Comparison of ENCODE assay signal across 21 cellular contexts in the genomic region with DNA sequence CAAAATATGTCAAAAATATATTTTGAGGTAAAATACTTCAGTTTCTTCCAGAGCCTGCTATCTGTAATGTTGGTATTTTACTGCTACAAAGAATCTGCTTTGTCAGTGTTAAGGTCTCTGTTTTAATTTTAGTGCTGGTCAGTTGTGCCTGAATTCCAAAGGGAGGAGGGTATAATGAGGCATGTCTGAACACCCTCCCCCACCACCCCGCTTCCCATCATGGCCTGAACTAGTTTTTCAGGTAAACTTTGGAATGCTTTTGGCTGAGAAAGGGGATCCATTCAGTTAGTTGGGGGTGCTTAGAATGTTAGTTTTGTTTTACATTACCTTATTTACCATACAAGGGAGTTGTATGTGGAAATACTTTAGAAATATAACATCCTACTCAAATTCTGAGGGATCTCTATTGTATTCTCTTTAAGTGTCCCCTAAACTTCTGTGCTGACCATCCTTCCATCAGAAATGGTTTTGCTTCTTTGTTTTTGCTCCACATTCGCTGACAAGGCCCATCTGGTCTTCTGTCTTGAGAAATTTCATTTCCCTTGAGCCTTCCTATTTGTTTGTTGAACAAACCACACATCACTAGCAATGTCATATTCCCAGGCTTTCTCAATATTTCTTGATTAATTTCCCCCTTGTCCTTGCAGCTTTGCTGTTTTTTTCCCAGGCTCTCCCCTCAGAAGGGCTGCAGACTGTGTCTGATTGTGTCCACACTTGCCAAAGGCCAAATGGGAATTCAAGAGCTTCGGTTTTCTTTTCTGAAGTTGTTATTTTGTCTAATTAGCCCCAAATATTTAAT.
DNase-seq lines count a peak whose midpoint lies in the region; ATAC-seq and TF ChIP-seq lines count a peak whose summit lies in the region.
"Had no signal": no experiment of that assay in that cellular context is flagged by ENCODE, and none has a peak within 500 bp of the region (broad histone marks: within the 10 kb centered on the region; RNA-seq: fewer than 3 reads in every experiment).

No MANE protein-coding gene starts in this region.

- 79% methylated on average over 1 of the region's 3 CpGs; no CpG with 5 or more reads in 1 of the 2 experiments for WGBS in endodermal cell (ENCODE audit: insufficient coverage in 1 of 2, insufficient read length in 1 of 2), 2 experiments
- 46% methylated on average over 3 of the region's 3 CpGs for WGBS in right cardiac atrium
- 50 to 63% methylated on average over 3 of the region's 3 CpGs for WGBS in lower leg skin, 2 donors

- H3K4me1 Mint-ChIP-seq in endodermal cell, result peaks cover 3% of the 10 kb centered on the region
- H3K4me1 Mint-ChIP-seq: activated CD8-positive, alpha-beta memory T cell treated with anti-CD3 and anti-CD28 coated beads, Interleukin-2, amount 10 ng/mL, durations not matched to agents 7 days and 5 days; activated naive CD8-positive, alpha-beta T cell treated with anti-CD3 and anti-CD28 coated beads, Interleukin-2, amount 10 ng/mL, durations not matched to agents 7 days and 5 days; activated T-helper 17 cell treated with anti-CD3 and anti-CD28 coated beads, Interleukin-2, amount 50 U/mL, for 72 hours; CD8-positive, alpha-beta memory T cell had no signal

- H3K4me2 ChIP-seq in PC-3 (ENCODE audit: low read length), result no peak overlapping the region

- H3K27ac Mint-ChIP-seq in endodermal cell, result peak overlapping the region; percentile 84
- H3K27ac Mint-ChIP-seq: activated CD8-positive, alpha-beta memory T cell treated with anti-CD3 and anti-CD28 coated beads, Interleukin-2, amount 10 ng/mL, durations not matched to agents 7 days and 5 days; activated naive CD8-positive, alpha-beta T cell treated with anti-CD3 and anti-CD28 coated beads, Interleukin-2, amount 10 ng/mL, durations not matched to agents 7 days and 5 days; activated T-helper 17 cell treated with anti-CD3 and anti-CD28 coated beads, Interleukin-2, amount 50 U/mL, for 72 hours; CD8-positive, alpha-beta memory T cell; effector memory CD8-positive, alpha-beta T cell had no signal

- H3K27me3 ChIP-seq in endodermal cell (ENCODE audit: control insufficient read depth, insufficient read depth, low read length, poor library complexity, severe bottlenecking) (no peaks in the 10 kb centered on the region), right cardiac atrium (ENCODE audit: control insufficient read depth, insufficient read depth) (no peaks in the 10 kb centered on the region), PC-3 (ENCODE audit: low read length) (no peaks in the 10 kb centered on the region)
- H3K27me3 ChIP-seq: neutrophil, testis had no signal

- H2AFZ ChIP-seq in PC-3 (ENCODE audit: low read length), result no peak overlapping the region

- H4K20me1 ChIP-seq in PC-3 (ENCODE audit: low read length), result no peaks in the 10 kb centered on the region

- intact Hi-C loops in right cardiac atrium (cut with DNase I), result no loop called here
- intact Hi-C loops in sciatic nerve (cut with DNase I), result no loop called here
- intact Hi-C loops in lower leg skin (cut with DNase I; ENCODE audit: low total_unique reads), result no loop called here
- intact Hi-C loops in PC-3 (cut with micrococcal nuclease), result no loop called here

- POLR2A ChIA-PET in PC-3 (lab: Charles Lee; ENCODE audit: unreplicated experiment), result no interaction called here

- H3K4me3 Mint-ChIP-seq in endodermal cell, result no peak overlapping the region
- H3K4me3 Mint-ChIP-seq: activated CD8-positive, alpha-beta memory T cell treated with anti-CD3 and anti-CD28 coated beads, Interleukin-2, amount 10 ng/mL, durations not matched to agents 7 days and 5 days; activated naive CD8-positive, alpha-beta T cell treated with anti-CD3 and anti-CD28 coated beads, Interleukin-2, amount 10 ng/mL, durations not matched to agents 7 days and 5 days; activated T-helper 17 cell treated with anti-CD3 and anti-CD28 coated beads, Interleukin-2, amount 50 U/mL, for 72 hours; CD8-positive, alpha-beta memory T cell; effector memory CD8-positive, alpha-beta T cell had no signal

- BruUV-seq in PC-3 (replicated peaks; lab: Mats Ljungman, UMichigan), result no TSS peak

- H3K9me2 ChIP-seq in PC-3 (replicated peaks; ENCODE audit: low read length), result no peaks in the 10 kb centered on the region

- TF ChIP-seq CTCF in endodermal cell (conservative IDR thresholded peaks at IDR 0.05), result no peak
- no peak for TF ChIP-seq CTCF in lower leg skin (IDR thresholded peaks at IDR 0.05)
- TF ChIP-seq CTCF in PC-3 (conservative IDR thresholded peaks at IDR 0.05; ENCODE audit: low read depth, low read length), result no peak

- no peak for TF ChIP-seq POLR2A in lower leg skin (IDR thresholded peaks at IDR 0.05)

- CTCF ChIA-PET in PC-3 (lab: Charles Lee), result no interaction called here

- H3K36me3 ChIP-seq in endodermal cell (ENCODE audit: control insufficient read depth, insufficient read depth, low read length), result no peaks in the 10 kb centered on the region
- no peaks in the 10 kb centered on the region for H3K36me3 ChIP-seq in PC-3 (ENCODE audit: low read depth, low read length)
- H3K36me3 ChIP-seq: neutrophil had no signal

- no peaks in the 10 kb centered on the region for H3K36me3 Mint-ChIP-seq in endodermal cell (ENCODE audit: low read depth)
- H3K36me3 Mint-ChIP-seq: activated CD8-positive, alpha-beta memory T cell treated with anti-CD3 and anti-CD28 coated beads, Interleukin-2, amount 10 ng/mL, durations not matched to agents 7 days and 5 days; activated naive CD8-positive, alpha-beta T cell treated with anti-CD3 and anti-CD28 coated beads, Interleukin-2, amount 10 ng/mL, durations not matched to agents 7 days and 5 days had no signal

- no peaks in the 10 kb centered on the region for H3K27me3 Mint-ChIP-seq in endodermal cell (ENCODE audit: insufficient read depth)
- H3K27me3 Mint-ChIP-seq: activated CD8-positive, alpha-beta memory T cell treated with anti-CD3 and anti-CD28 coated beads, Interleukin-2, amount 10 ng/mL, durations not matched to agents 7 days and 5 days; activated naive CD8-positive, alpha-beta T cell treated with anti-CD3 and anti-CD28 coated beads, Interleukin-2, amount 10 ng/mL, durations not matched to agents 7 days and 5 days; activated T-helper 17 cell treated with anti-CD3 and anti-CD28 coated beads, Interleukin-2, amount 50 U/mL, for 72 hours; effector memory CD8-positive, alpha-beta T cell had no signal

- no peaks in the 10 kb centered on the region for H3F3A ChIP-seq in PC-3 (ENCODE audit: low read length, unreplicated experiment)

- H3K9me3 ChIP-seq in endodermal cell (ENCODE audit: control insufficient read depth, low read length) (peaks cover 54% of the 10 kb centered on the region), right cardiac atrium (ENCODE audit: control insufficient read depth, low read length) (no peaks in the 10 kb centered on the region), PC-3 (ENCODE audit: low read length) (no peaks in the 10 kb centered on the region)
- H3K9me3 ChIP-seq: neutrophil, testis had no signal

- no peaks in the 10 kb centered on the region for H3K79me2 ChIP-seq in PC-3 (ENCODE audit: low read length)

- ATAC-seq in right cardiac atrium, result peak; percentile 29 to 74
- ATAC-seq in sciatic nerve, result peak; percentile 90
- no peak for ATAC-seq in HG02588 (IDR thresholded peaks at IDR 0.05; ENCODE audit: unreplicated experiment)
- ATAC-seq in PC-3, result no peak
- ATAC-seq: activated CD8-positive, alpha-beta memory T cell treated with anti-CD3 and anti-CD28 coated beads, Interleukin-2, amount 10 ng/mL, durations not matched to agents 7 days and 5 days; activated T-helper 17 cell treated with anti-CD3 and anti-CD28 coated beads, Interleukin-2, amount 50 U/mL, for 72 hours; effector memory CD8-positive, alpha-beta T cell; K562 had no signal

- peak overlapping the region; percentile 69 for H3K9ac ChIP-seq in endodermal cell (ENCODE audit: extremely low read depth, low read length, poor library complexity, severe bottlenecking)
- H3K9ac ChIP-seq in PC-3 (ENCODE audit: low read length), result no peak overlapping the region

- peak; percentile 2 for DNase-seq in NAMALWA (ENCODE audit: low spot score)
- no peak for DNase-seq in endodermal cell
- DNase-seq in right cardiac atrium, result no peak
- DNase-seq in sciatic nerve (ENCODE audit: low spot score), result no peak
- no peak for DNase-seq in iPS-NIHi7 (ENCODE audit: extremely low spot score)
- DNase-seq in lower leg skin (ENCODE audit: low spot score in 2 of 2), result no peak
- DNase-seq in PC-3, result no peak
- DNase-seq: activated CD4-positive, alpha-beta T cell treated with anti-CD3 and anti-CD28 coated beads for 1 hour; activated CD8-positive, alpha-beta memory T cell treated with anti-CD3 and anti-CD28 coated beads, Interleukin-2, amount 10 ng/mL, durations not matched to agents 7 days and 5 days; activated naive CD8-positive, alpha-beta T cell treated with anti-CD3 and anti-CD28 coated beads, Interleukin-2, amount 10 ng/mL, durations not matched to agents 7 days and 5 days; CD8-positive, alpha-beta memory T cell; central memory CD4-positive, alpha-beta T cell; DMS79; effector memory CD8-positive, alpha-beta T cell; NCI-H1930; stimulated activated CD4-positive, alpha-beta T cell treated with anti-CD3 and anti-CD28 coated beads, Interleukin-15, amount 100 ng/mL, for 24 hours; testis had no signal

- H3K4me3 ChIP-seq in endodermal cell (ENCODE audit: low read length) (peak overlapping the region; percentile 60), right cardiac atrium (ENCODE audit: low read length) (no peak overlapping the region), lower leg skin (ENCODE audit: low read depth, poor library complexity, severe bottlenecking) (no peak overlapping the region), PC-3 (ENCODE audit: low read length) (no peak overlapping the region)
- H3K4me3 ChIP-seq: K562, testis had no signal

- H3K27ac ChIP-seq in endodermal cell (ENCODE audit: low read depth, low read length) (no peak overlapping the region), right cardiac atrium (ENCODE audit: low read length) (peak overlapping the region; percentile 7), PC-3 (ENCODE audit: low read length) (no peak overlapping the region)
- H3K27ac ChIP-seq: neutrophil, testis had no signal

- H3K4me1 ChIP-seq in endodermal cell (ENCODE audit: control insufficient read depth, insufficient read depth, low read length) (no peaks in the 10 kb centered on the region), right cardiac atrium (ENCODE audit: control insufficient read depth, insufficient read depth, low read length) (no peaks in the 10 kb centered on the region), PC-3 (ENCODE audit: insufficient read depth, low read length) (no peaks in the 10 kb centered on the region)
- H3K4me1 ChIP-seq: testis had no signal

- H3K9me3 Mint-ChIP-seq in endodermal cell, result peaks cover 71% of the 10 kb centered on the region
- H3K9me3 Mint-ChIP-seq: effector memory CD8-positive, alpha-beta T cell had no signal

Comparison
In these comparisons a context has a peak if more than half of its experiments do, and no peak if none do; other contexts are left out.
1. ATAC-seq: peak in right cardiac atrium (2 of 2) and sciatic nerve (single experiment); none in HG02588 (single experiment) and PC-3 (single experiment).